Comparison of ENCODE assay signal across 17 cellular contexts in genomic region chr6:36955671-36956070, GRCh38. TPM values are rescaled to one million over a fixed set of nuclear protein-coding genes. Genes with fewer than 3 reads are reported as not detected.
DNase-seq lines count a peak whose midpoint lies in the region; ATAC-seq, FAIRE-seq and TF ChIP-seq lines count a peak whose summit lies in the region.
"Had no signal": no experiment of that assay in that cellular context is flagged by ENCODE, and none has a peak within 500 bp of the region (broad histone marks: within the 10 kb centered on the region; RNA-seq: fewer than 3 reads in every experiment).

No MANE protein-coding gene starts in this region.

- no peak overlapping the region for H2AFZ ChIP-seq in SK-N-SH (ENCODE audit: low read depth)

- H3K4me1 ChIP-seq in SK-N-SH (ENCODE audit: control insufficient read depth in 1 of 2, insufficient read depth in 2 of 2, low read depth in 1 of 2, low read length in 1 of 2) = peaks cover 0 to 2% of the 10 kb centered on the region in 2 experiments; a peak in 1 of 4 replicates
- peaks cover 63% of the 10 kb centered on the region for H3K4me1 ChIP-seq in CD4-positive, alpha-beta memory T cell (ENCODE audit: insufficient read depth, low read length)
- H3K4me1 ChIP-seq: HAP-1 had no signal

- no peaks in the 10 kb centered on the region for H3K9me3 Mint-ChIP-seq in CD4-positive, alpha-beta memory T cell
- no peaks in the 10 kb centered on the region for H3K9me3 Mint-ChIP-seq in activated CD4-positive, alpha-beta memory T cell treated with anti-CD3 and anti-CD28 coated beads, Interleukin-2, amount 10 ng/mL, durations not matched to agents 7 days and 5 days
- H3K9me3 Mint-ChIP-seq in naive thymus-derived CD8-positive, alpha-beta T cell = no peaks in the 10 kb centered on the region

- H3K9me2 ChIP-seq in SK-N-SH = no peaks in the 10 kb centered on the region

- no peaks in the 10 kb centered on the region for H3K27me3 ChIP-seq in SK-N-SH (ENCODE audit: insufficient read depth)
- H3K27me3 ChIP-seq in CD4-positive, alpha-beta memory T cell (ENCODE audit: insufficient read depth, low read length) = no peaks in the 10 kb centered on the region
- H3K27me3 ChIP-seq: SJSA1 had no signal

- peak overlapping the region; percentile 83 to 93 (median 88) for H3K4me3 Mint-ChIP-seq in CD4-positive, alpha-beta memory T cell
- H3K4me3 Mint-ChIP-seq in activated CD4-positive, alpha-beta memory T cell treated with anti-CD3 and anti-CD28 coated beads, Interleukin-2, amount 10 ng/mL, durations not matched to agents 7 days and 5 days = peak overlapping the region; percentile 62
- peak overlapping the region in 9 of 10 donors; percentile 46 to 82 (median 77) for H3K4me3 Mint-ChIP-seq in naive thymus-derived CD8-positive, alpha-beta T cell

- no peaks in the 10 kb centered on the region for H3K9me3 ChIP-seq in SK-N-SH
- no peaks in the 10 kb centered on the region for H3K9me3 ChIP-seq in CD4-positive, alpha-beta memory T cell (ENCODE audit: control insufficient read depth in 1 of 2, low read length in 2 of 2)
- H3K9me3 ChIP-seq: HAP-1, SJSA1 had no signal

- H3K4me3 ChIP-seq in SK-N-SH (ENCODE audit: low read depth in 2 of 2, low read length in 1 of 2) = no peak overlapping the region
- peak overlapping the region; percentile 5 to 35 for H3K4me3 ChIP-seq in CD4-positive, alpha-beta memory T cell (ENCODE audit: low read length in 2 of 2)
- H3K4me3 ChIP-seq: coronary artery, GM12878, HAP-1, SJSA1 had no signal

- CTCF ChIA-PET in SK-N-SH (lab: Yijun Ruan, JAX) = interaction anchor here (1.3 kb wide), 1 partner anchor 32 kb away, joined by 3 read pairs; no protein-coding TSS in a partner anchor
- CTCF ChIA-PET in CD4-positive, alpha-beta memory T cell (lab: Charles Lee; ENCODE audit: partially characterized antibody) = interaction anchor here (1.0 to 3.9 kb wide), 8 partner anchors 9 to 254 kb away, joined by 3 to 21 read pairs (median 4); partner anchors contain the start of gene C6orf89
- CTCF ChIA-PET in activated CD4-positive, alpha-beta memory T cell treated with anti-CD3 and anti-CD28 coated beads, Interleukin-2, amount 10 ng/mL, durations not matched to agents 7 days and 5 days (lab: Charles Lee) = interaction anchor here (0.8 to 2.5 kb wide), 6 partner anchors 8 to 252 kb away, joined by 3 to 13 read pairs (median 4); partner anchors contain the start of gene C6orf89

- DNase-seq in SK-N-SH = no peak
- no peak for DNase-seq in CD4-positive, alpha-beta memory T cell
- no peak for DNase-seq in activated CD4-positive, alpha-beta memory T cell treated with anti-CD3 and anti-CD28 coated beads, Interleukin-2, amount 10 ng/mL, durations not matched to agents 7 days and 5 days
- DNase-seq in naive thymus-derived CD8-positive, alpha-beta T cell = no peak
- DNase-seq in GM12892 (ENCODE audit: insufficient read length) = no peak
- DNase-seq in cerebellar cortex (ENCODE audit: low spot score) = no peak
- DNase-seq: activated CD8-positive, alpha-beta memory T cell treated with anti-CD3 and anti-CD28 coated beads, Interleukin-2, amount 50 U/mL, for 4 hours; erythroblast; NK-92 treated with Interleukin-12 subunit alpha and Interleukin-12 subunit beta, amount 100 ng/mL, for 24 hours had no signal

- H3K27me3 Mint-ChIP-seq in CD4-positive, alpha-beta memory T cell = no peaks in the 10 kb centered on the region
- peaks cover 6% of the 10 kb centered on the region for H3K27me3 Mint-ChIP-seq in activated CD4-positive, alpha-beta memory T cell treated with anti-CD3 and anti-CD28 coated beads, Interleukin-2, amount 10 ng/mL, durations not matched to agents 7 days and 5 days
- H3K27me3 Mint-ChIP-seq in naive thymus-derived CD8-positive, alpha-beta T cell = no peaks in the 10 kb centered on the region

- no peak for FAIRE-seq in GM12892 (lab: Jason Lieb, UNC)
- FAIRE-seq: GM12878 had no signal

- no peak for TF ChIP-seq EP300 in SK-N-SH (IDR thresholded peaks at IDR 0.05; ENCODE audit: borderline replicate concordance in 1 of 2, low read depth in 1 of 2, low read length in 1 of 2)

- intact Hi-C loops in CD4-positive, alpha-beta memory T cell (cut with micrococcal nuclease) = no loop called here

- no peak overlapping the region for H3K27ac ChIP-seq in SK-N-SH (ENCODE audit: low read depth in 2 of 2, low read length in 1 of 2)
- peak overlapping the region; percentile 33 for H3K27ac ChIP-seq in CD4-positive, alpha-beta memory T cell (ENCODE audit: low read depth, low read length)
- H3K27ac ChIP-seq: 22Rv1, SJSA1 had no signal

- POLR2A ChIA-PET in SK-N-SH (lab: Yijun Ruan, JAX) = interaction anchor here (0.7 kb wide), 1 partner anchor 1113 kb away, joined by 3 read pairs; no protein-coding TSS in a partner anchor
- POLR2A ChIA-PET in CD4-positive, alpha-beta memory T cell (lab: Charles Lee; ENCODE audit: partially characterized antibody) = interaction anchor here (1.0 to 3.3 kb wide), 8 partner anchors 8 to 81 kb away, joined by 3 to 26 read pairs (median 5); partner anchors contain the start of genes C6orf89, MTCH1 and PPIL1
- POLR2A ChIA-PET in activated CD4-positive, alpha-beta memory T cell treated with anti-CD3 and anti-CD28 coated beads, Interleukin-2, amount 10 ng/mL, durations not matched to agents 7 days and 5 days (lab: Charles Lee) = interaction anchor here (0.6 to 3.5 kb wide), 7 partner anchors 8 to 349 kb away, joined by 3 to 18 read pairs (median 6); partner anchors contain the start of genes MTCH1 and PPIL1
- POLR2A ChIA-PET in naive thymus-derived CD8-positive, alpha-beta T cell (lab: Charles Lee) = interaction anchor here (1.2 to 1.9 kb wide), 3 partner anchors 8 to 30 kb away, joined by 4 to 8 read pairs (median 5); partner anchors contain the start of gene MTCH1

- no peak overlapping the region for H3K9ac ChIP-seq in SK-N-SH

- WGBS in SK-N-SH (ENCODE audit: low lambda C conversion rate) = 84% methylated on average over 2 of the region's 2 CpGs

- TF ChIP-seq POLR2A in GM12892 (IDR thresholded peaks at IDR 0.05; ENCODE audit: low read depth, low read length) = no peak

- H3K4me1 Mint-ChIP-seq in CD4-positive, alpha-beta memory T cell = peaks cover 43 to 60% (median 52%) of the 10 kb centered on the region in 4 donors
- peaks cover 52% of the 10 kb centered on the region for H3K4me1 Mint-ChIP-seq in activated CD4-positive, alpha-beta memory T cell treated with anti-CD3 and anti-CD28 coated beads, Interleukin-2, amount 10 ng/mL, durations not matched to agents 7 days and 5 days
- H3K4me1 Mint-ChIP-seq in naive thymus-derived CD8-positive, alpha-beta T cell = peaks cover 21 to 45% (median 32%) of the 10 kb centered on the region in 4 donors

- ATAC-seq in SK-N-SH treated with all-trans-retinoic acid at 6 μM for 48 hours (peak; percentile 28; the same call in 2 of the 3 replicates), GM19452 (IDR thresholded peaks at IDR 0.05; ENCODE audit: unreplicated experiment) (no peak)
- ATAC-seq in naive thymus-derived CD8-positive, alpha-beta T cell = peak; percentile 37 to 69
- ATAC-seq: GM12878 had no signal

- H3F3A ChIP-seq in SK-N-SH (replicated peaks; ENCODE audit: insufficient read depth) = peaks cover 5% of the 10 kb centered on the region

- H3K36me3 Mint-ChIP-seq in CD4-positive, alpha-beta memory T cell = no peaks in the 10 kb centered on the region
- H3K36me3 Mint-ChIP-seq in activated CD4-positive, alpha-beta memory T cell treated with anti-CD3 and anti-CD28 coated beads, Interleukin-2, amount 10 ng/mL, durations not matched to agents 7 days and 5 days (ENCODE audit: low read depth) = no peaks in the 10 kb centered on the region
- no peaks in the 10 kb centered on the region for H3K36me3 Mint-ChIP-seq in naive thymus-derived CD8-positive, alpha-beta T cell

- no peak for TF ChIP-seq RAD21 in SK-N-SH (IDR thresholded peaks at IDR 0.05; ENCODE audit: low read length)

- no peaks in the 10 kb centered on the region for H3K79me2 ChIP-seq in SK-N-SH (ENCODE audit: insufficient read depth)

- H3K36me3 ChIP-seq in SK-N-SH (replicated peaks in 1 of 2; ENCODE audit: control insufficient read depth in 1 of 2, insufficient read depth in 2 of 2, low read length in 1 of 2) = no peaks in the 10 kb centered on the region
- H3K36me3 ChIP-seq in CD4-positive, alpha-beta memory T cell (ENCODE audit: insufficient read depth, low read length) = no peaks in the 10 kb centered on the region
- H3K36me3 ChIP-seq: HAP-1, SJSA1 had no signal

- no peak for TF ChIP-seq CTCF in SK-N-SH (IDR thresholded peaks at IDR 0.05)

- H4K20me1 ChIP-seq in SK-N-SH (ENCODE audit: insufficient read depth) = no peaks in the 10 kb centered on the region

- H3K27ac Mint-ChIP-seq in CD4-positive, alpha-beta memory T cell = peak overlapping the region; percentile 64 to 94 (median 88)
- no peak overlapping the region for H3K27ac Mint-ChIP-seq in activated CD4-positive, alpha-beta memory T cell treated with anti-CD3 and anti-CD28 coated beads, Interleukin-2, amount 10 ng/mL, durations not matched to agents 7 days and 5 days
- peak overlapping the region in 9 of 10 donors; percentile 21 to 86 (median 70) for H3K27ac Mint-ChIP-seq in naive thymus-derived CD8-positive, alpha-beta T cell

- H3K4me2 ChIP-seq in SK-N-SH = no peak overlapping the region

RNA-seq across cellular contexts. Expression of gene PI16, which starts 1.1 kb away (rescaled TPM):
- polyA plus RNA-seq in SK-N-SH (2012; rRNA removed) = 0.02 TPM in 1 of 2 replicates, not detected in the other
- polyA plus RNA-seq in SK-N-SH (2012; cell fraction: cytosol; rRNA removed) = not detected in 2 replicates
- polyA plus RNA-seq in SK-N-SH (2012; cell fraction: nucleus; rRNA removed) = 0.15 and 0.17 TPM in 2 replicates
- 1 to 10 TPM; 5.8 to 6.0 TPM for total RNA-seq in CD4-positive, alpha-beta memory T cell
- polyA plus RNA-seq in CD4-positive, alpha-beta memory T cell = 10 to 100 TPM; 31.5 to 53.8 TPM
- total RNA-seq in activated CD4-positive, alpha-beta memory T cell treated with anti-CD3 and anti-CD28 coated beads, Interleukin-2, amount 10 ng/mL, durations not matched to agents 7 days and 5 days = 1 to 10 TPM; 7.3 to 8.5 TPM
- total RNA-seq in naive thymus-derived CD8-positive, alpha-beta T cell = 1 to 10 TPM in 1 of 2 experiments, under 1 TPM in 1; 0.65 to 1.1 TPM
- 1 to 10 TPM; 1.2 to 6.4 (median 3.5) TPM for polyA plus RNA-seq in naive thymus-derived CD8-positive, alpha-beta T cell
- polyA plus RNA-seq in GM12892 (2012; ENCODE audit: missing spikeins) = 0.11 TPM
- total RNA-seq: GM12878, kidney epithelial cell, SJSA1 had no signal

RNA-seq across cellular contexts. Expression of gene MTCH1, which starts 30.3 kb away (rescaled TPM):
- polyA plus RNA-seq in SK-N-SH (2012; rRNA removed) = 137 and 151 TPM in 2 replicates
- polyA plus RNA-seq in SK-N-SH (2012; cell fraction: cytosol; rRNA removed) = 105 and 130 TPM in 2 replicates
- 211 and 216 TPM in 2 replicates for polyA plus RNA-seq in SK-N-SH (2012; cell fraction: nucleus; rRNA removed)
- total RNA-seq in CD4-positive, alpha-beta memory T cell = 100 to 1,000 TPM; 142 to 151 TPM
- 100 to 1,000 TPM in 1 of 2 donors, 10 to 100 TPM in 1; 94.1 to 125 TPM for polyA plus RNA-seq in CD4-positive, alpha-beta memory T cell
- total RNA-seq in activated CD4-positive, alpha-beta memory T cell treated with anti-CD3 and anti-CD28 coated beads, Interleukin-2, amount 10 ng/mL, durations not matched to agents 7 days and 5 days = 100 to 1,000 TPM; 131 TPM
- 100 to 1,000 TPM; 137 to 143 TPM for total RNA-seq in naive thymus-derived CD8-positive, alpha-beta T cell
- 10 to 100 TPM; 63.2 to 78.3 (median 74.8) TPM for polyA plus RNA-seq in naive thymus-derived CD8-positive, alpha-beta T cell
- 75.2 TPM for polyA plus RNA-seq in GM12892 (2012; ENCODE audit: missing spikeins)

RNA-seq across cellular contexts. Expression of gene FGD2, which starts 49.8 kb away (rescaled TPM):
- polyA plus RNA-seq in SK-N-SH (2012; rRNA removed) = not detected in 2 replicates
- 0.01 TPM in 1 of 2 replicates, not detected in the other for polyA plus RNA-seq in SK-N-SH (2012; cell fraction: cytosol; rRNA removed)
- 0.13 and 0.16 TPM in 2 replicates for polyA plus RNA-seq in SK-N-SH (2012; cell fraction: nucleus; rRNA removed)
- total RNA-seq in CD4-positive, alpha-beta memory T cell = 1 to 10 TPM; 1.4 to 1.5 TPM
- under 1 TPM in 1 of 2 donors, not detected in 1; 0.11 TPM for polyA plus RNA-seq in CD4-positive, alpha-beta memory T cell
- total RNA-seq in activated CD4-positive, alpha-beta memory T cell treated with anti-CD3 and anti-CD28 coated beads, Interleukin-2, amount 10 ng/mL, durations not matched to agents 7 days and 5 days = 1 to 10 TPM; 4.7 to 4.9 TPM
- 1 to 10 TPM; 7.2 to 7.4 TPM for total RNA-seq in naive thymus-derived CD8-positive, alpha-beta T cell
- under 1 TPM in 1 of 3 donors, not detected in 2; 0.25 TPM for polyA plus RNA-seq in naive thymus-derived CD8-positive, alpha-beta T cell
- 19.4 TPM for polyA plus RNA-seq in GM12892 (2012; ENCODE audit: missing spikeins)
- total RNA-seq: SJSA1 had no signal

Comparison
In these comparisons a context has a peak if more than half of its experiments do, and no peak if none do; other contexts are left out.
1. H3K4me3 ChIP-seq: peak in CD4-positive, alpha-beta memory T cell (2 of 2); none in SK-N-SH (0 of 2).
2. Peak in every context shown above with its lines, with median percentiles within 50 percentile points of each other: H3K4me3 Mint-ChIP-seq.